8 cellular contexts compared by ENCODE assay signal in the genomic region with DNA sequence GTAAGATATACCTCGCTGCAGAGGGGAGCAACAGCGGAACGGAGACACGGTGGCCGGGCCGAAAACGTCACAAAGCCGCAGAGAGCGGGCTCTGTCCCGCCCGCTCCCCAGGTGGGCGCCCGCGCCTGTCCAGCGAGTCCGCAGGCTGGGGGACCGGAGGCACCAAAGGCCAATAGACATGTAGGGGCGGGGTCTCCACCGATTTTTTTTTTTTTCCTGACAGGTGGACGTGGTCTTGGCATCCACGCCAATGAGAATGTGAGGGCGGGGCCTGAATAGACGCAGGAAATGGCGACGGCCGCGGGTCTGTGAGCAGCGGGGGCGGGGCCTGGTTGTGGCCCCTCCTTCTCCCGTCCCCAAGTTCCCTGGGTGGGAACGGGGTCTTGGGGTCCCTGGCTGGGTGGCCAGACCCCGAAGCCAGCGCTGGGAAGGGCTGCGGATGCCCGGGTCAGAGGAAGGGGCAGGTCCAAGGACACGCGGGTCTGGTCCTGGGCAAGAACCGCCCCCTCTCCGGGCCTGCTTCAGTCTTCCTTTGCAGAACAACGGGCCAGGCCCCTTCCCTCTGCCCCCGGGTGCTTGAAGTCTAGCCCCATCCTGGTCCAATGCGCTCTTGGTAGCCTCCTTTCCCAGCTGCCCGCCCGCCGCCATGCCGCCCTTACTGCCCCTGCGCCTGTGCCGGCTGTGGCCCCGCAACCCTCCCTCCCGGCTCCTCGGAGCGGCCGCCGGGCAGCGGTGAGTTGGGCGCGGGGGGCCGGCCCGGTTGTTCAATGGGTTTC. TPM values are rescaled to one million over a fixed set of nuclear protein-coding genes. Genes with fewer than 3 reads are reported as not detected.
DNase-seq lines count a peak whose midpoint lies in the region; ATAC-seq and TF ChIP-seq lines count a peak whose summit lies in the region.

Gene DNAJC4, plus strand, starts transcription at position 340 of the 776 bp plus-strand sequence. Its CDS starts 307 bp downstream, at position 647.

- peak; percentile 55 for ATAC-seq in GM19452 (IDR thresholded peaks at IDR 0.05; ENCODE audit: unreplicated experiment)

- H3K4me1 ChIP-seq in HUES64 (ENCODE audit: insufficient read depth, low read length) (peaks cover 7% of the 10 kb centered on the region; the same call in 1 of the 2 replicates), OCI-LY1 (ENCODE audit: insufficient read depth, low read length, severe bottlenecking) (peaks cover 58% of the 10 kb centered on the region), mononuclear cell (ENCODE audit: insufficient read depth, low read length) (peaks cover 71% of the 10 kb centered on the region)

- no peaks in the 10 kb centered on the region for H3K79me2 ChIP-seq in OCI-LY1 (ENCODE audit: insufficient read depth, low read length)

- no peaks in the 10 kb centered on the region for H3K9me3 ChIP-seq in HUES64 (ENCODE audit: insufficient read depth, low read depth, low read length)
- no peaks in the 10 kb centered on the region for H3K9me3 ChIP-seq in OCI-LY1 (ENCODE audit: low read length)
- H3K9me3 ChIP-seq in mononuclear cell (ENCODE audit: low read depth, low read length) = no peaks in the 10 kb centered on the region

- CTCF ChIA-PET in BJ (lab: Yijun Ruan, JAX) = interaction anchor here (1.3 kb wide), 2 partner anchors 21 to 23 kb away, joined by 3 to 4 read pairs; partner anchors contain the start of gene PLCB3

- WGBS in HUES64 = under 1% methylated on average over 59 of the region's 59 CpGs

- H3K9me2 ChIP-seq in OCI-LY1 (ENCODE audit: low read depth, low read length) = no peaks in the 10 kb centered on the region

- H3K4me3 ChIP-seq in BJ (ENCODE audit: low read depth, low read length) = peak within 1 kb of the TSS; percentile 78
- H3K4me3 ChIP-seq in HUES64 (ENCODE audit: low read length) = peak within 1 kb of the TSS; percentile 90
- peak within 1 kb of the TSS; percentile 68 for H3K4me3 ChIP-seq in OCI-LY1 (ENCODE audit: low read depth, low read length, poor library complexity, severe bottlenecking)
- peak within 1 kb of the TSS; percentile 67 for H3K4me3 ChIP-seq in mononuclear cell (ENCODE audit: low read length)

- no peaks in the 10 kb centered on the region for H4K20me1 ChIP-seq in OCI-LY1 (ENCODE audit: insufficient read depth, low read length)

- POLR2A ChIA-PET in BJ (lab: Charles Lee) = interaction anchor here (0.7 to 1.0 kb wide), 2 partner anchors 11 to 513 kb away, joined by 4 to 8 read pairs; no protein-coding TSS in a partner anchor

- H3K4me2 ChIP-seq in OCI-LY1 (ENCODE audit: low read length) = peak within 1 kb of the TSS; percentile 79

- TF ChIP-seq CTCF in BJ (IDR thresholded peaks at IDR 0.05; ENCODE audit: insufficient read depth, low read depth, low read length) (no peak), OCI-LY1 (IDR thresholded peaks at IDR 0.05; ENCODE audit: low read length) (no peak)

- peak within 1 kb of the TSS; percentile 71 for H3K9ac ChIP-seq in HUES64 (ENCODE audit: low read depth, low read length)
- peak within 1 kb of the TSS; percentile 71 for H3K9ac ChIP-seq in OCI-LY1 (ENCODE audit: low read length)

- H3K27me3 ChIP-seq in BJ (ENCODE audit: control insufficient read depth, insufficient read depth, low read length) (no peaks in the 10 kb centered on the region), HUES64 (ENCODE audit: insufficient read depth, low read length) (peaks cover 15% of the 10 kb centered on the region; the same call in 1 of the 2 replicates), OCI-LY1 (ENCODE audit: insufficient read depth, low read length) (no peaks in the 10 kb centered on the region), mononuclear cell (ENCODE audit: insufficient read depth, low read length) (no peaks in the 10 kb centered on the region)

- H3K36me3 ChIP-seq in BJ (ENCODE audit: control insufficient read depth, insufficient read depth, low read length) (no peaks in the 10 kb centered on the region), HUES64 (ENCODE audit: insufficient read depth, low read length) (no peaks in the 10 kb centered on the region), OCI-LY1 (ENCODE audit: insufficient read depth, low read length) (peaks cover under 1% of the 10 kb centered on the region; the same call in 1 of the 2 replicates)

- H2AFZ ChIP-seq in OCI-LY1 (ENCODE audit: low read length) = no peak within 1 kb of the TSS

- DNase-seq in BJ (ENCODE audit: low read depth) = peak; percentile 46
- peak; percentile 75 for DNase-seq in activated T-cell treated with anti-CD3 and anti-CD28 coated beads for 4 hours
- DNase-seq in epidermal melanocyte (ENCODE audit: insufficient read length, low spot score) = peak; percentile 79
- peak; percentile 85 to 89 for DNase-seq in stimulated activated CD8-positive, alpha-beta memory T cell treated with anti-CD3 and anti-CD28 coated beads, Interleukin-2, amount 100 ng/mL, for 48 hours (ENCODE audit: low read depth in 2 of 2)

- no peaks in the 10 kb centered on the region for H3F3A ChIP-seq in OCI-LY1 (ENCODE audit: insufficient read depth, low read length)

- H3K27ac ChIP-seq in HUES64 (ENCODE audit: low read depth, low read length) (peak within 1 kb of the TSS; percentile 67; the same call in 1 of the 2 replicates), OCI-LY1 (ENCODE audit: low read depth, low read length, poor library complexity, severe bottlenecking) (peak within 1 kb of the TSS; percentile 79)

RNA-seq across cellular contexts. Expression of gene DNAJC4, which starts in this region (rescaled TPM):
- 23.5 and 42.1 TPM in 2 replicates for polyA plus RNA-seq in BJ (2011; rRNA removed)
- 11.4 and 23.1 TPM in 2 replicates for polyA minus RNA-seq in BJ (2011; rRNA and poly(A)+ RNA removed)
- polyA plus RNA-seq in HUES64 (2013, experiment 1 of 2) = 14.8 TPM
- polyA plus RNA-seq in HUES64 (2013, experiment 2 of 2) = 23.0 TPM
- total RNA-seq in mononuclear cell = 13.1 TPM

Comparison
In these comparisons a context has a peak if more than half of its experiments do, and no peak if none do; other contexts are left out.
1. Peak in every context shown above with its lines: DNase-seq, ATAC-seq, H3K4me3 ChIP-seq and H3K27ac ChIP-seq.